In the genomic region with DNA sequence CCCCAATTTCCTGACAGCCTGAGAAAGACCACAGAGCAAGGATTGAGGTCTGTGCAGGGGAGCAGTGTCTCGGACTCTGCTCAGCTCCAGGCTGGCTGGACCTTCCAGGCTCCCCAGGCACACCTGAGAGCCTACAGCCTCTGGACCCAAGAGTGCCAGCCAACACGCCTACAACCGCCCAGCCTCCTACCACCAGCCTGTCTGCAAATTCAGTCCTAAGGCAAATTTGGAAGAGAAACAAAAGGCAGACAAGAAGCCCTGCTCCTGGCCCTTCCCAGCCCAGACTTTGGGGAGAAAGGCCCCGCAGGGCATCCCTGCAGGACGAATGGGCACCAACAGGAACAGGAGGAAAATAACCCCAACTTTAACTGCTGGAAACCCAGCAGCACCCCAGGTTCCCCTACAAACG, we compare ENCODE assay signal across 8 cellular contexts. TPM values are rescaled to one million over a fixed set of nuclear protein-coding genes. Genes with fewer than 3 reads are reported as not detected.
DNase-seq lines count a peak whose midpoint lies in the region; ATAC-seq, FAIRE-seq and TF ChIP-seq lines count a peak whose summit lies in the region.

No MANE protein-coding gene starts in this region.

- H3K9me3 ChIP-seq in KOPT-K1 (ENCODE audit: insufficient read depth, low read length, poor library complexity, severe bottlenecking), result no peaks in the 10 kb centered on the region
- H3K9me3 ChIP-seq in colonic mucosa, result no peaks in the 10 kb centered on the region
- H3K9me3 ChIP-seq in mononuclear cell (ENCODE audit: low read depth, low read length), result no peaks in the 10 kb centered on the region

- POLR2A ChIA-PET in AG04449 (lab: Yijun Ruan, JAX), result interaction anchor here (1.1 kb wide), 1 partner anchor 11 kb away, joined by 3 read pairs; no protein-coding TSS in a partner anchor

- CTCF ChIA-PET in AG04449 (lab: Yijun Ruan, JAX), result interaction anchor here (0.9 to 3.0 kb wide), 6 partner anchors 8 to 439 kb away, joined by 4 to 18 read pairs (median 6); no protein-coding TSS in a partner anchor

- H3K27me3 ChIP-seq in colonic mucosa (no peaks in the 10 kb centered on the region), mononuclear cell (ENCODE audit: insufficient read depth, low read length) (no peaks in the 10 kb centered on the region)

- H3K27ac ChIP-seq in KOPT-K1 (ENCODE audit: low read depth, low read length, poor library complexity, severe bottlenecking) (peak overlapping the region; percentile 78), colonic mucosa (no peak overlapping the region)

- H3K4me1 ChIP-seq in colonic mucosa (peaks cover 6% of the 10 kb centered on the region), mononuclear cell (ENCODE audit: insufficient read depth, low read length) (peaks cover 40% of the 10 kb centered on the region)

- no peak for FAIRE-seq in RCC 7860 (lab: Jason Lieb, UNC)

- H3K9ac ChIP-seq in colonic mucosa (ENCODE audit: low read depth in 2 of 2, low read length in 2 of 2), result peak overlapping the region; percentile 53 to 86

- H3K36me3 ChIP-seq in KOPT-K1 (ENCODE audit: insufficient read depth, low read length), result peaks cover 58% of the 10 kb centered on the region
- H3K36me3 ChIP-seq in colonic mucosa, result no peaks in the 10 kb centered on the region

- no peak for ATAC-seq in GM18517 (IDR thresholded peaks at IDR 0.05; ENCODE audit: unreplicated experiment)

- intact Hi-C loops in colonic mucosa (cut with DNase I), result no loop called here

- H3K4me3 ChIP-seq in AG04449 (ENCODE audit: low read depth, low read length) (peak overlapping the region; percentile 80), colonic mucosa (peak overlapping the region; percentile 75), mononuclear cell (ENCODE audit: low read length) (peak overlapping the region; percentile 48)

- no peak for TF ChIP-seq CTCF in AG04449 (IDR thresholded peaks at IDR 0.05; ENCODE audit: insufficient read depth, low read length, missing control alignments)
- TF ChIP-seq CTCF in colonic mucosa (IDR thresholded peaks at IDR 0.05), result no peak

- DNase-seq in AG04449 (ENCODE audit: low read depth, low spot score) (no peak), colonic mucosa (peak; percentile 17), RCC 7860 (ENCODE audit: low spot score) (no peak), HCEC 1CT (no peak)
- DNase-seq in stimulated activated naive CD4-positive, alpha-beta T cell treated with Interleukin-2 at 50 U/mL for 16 hours (lab: John Stamatoyannopoulos, UW), result no peak

RNA-seq across cellular contexts. Expression of a gene that starts 1.9 kb away (rescaled TPM):
- total RNA-seq in colonic mucosa (10 to 100 TPM; 19.3 to 22.9 TPM), mononuclear cell (15.1 TPM)
